In the genomic region with DNA sequence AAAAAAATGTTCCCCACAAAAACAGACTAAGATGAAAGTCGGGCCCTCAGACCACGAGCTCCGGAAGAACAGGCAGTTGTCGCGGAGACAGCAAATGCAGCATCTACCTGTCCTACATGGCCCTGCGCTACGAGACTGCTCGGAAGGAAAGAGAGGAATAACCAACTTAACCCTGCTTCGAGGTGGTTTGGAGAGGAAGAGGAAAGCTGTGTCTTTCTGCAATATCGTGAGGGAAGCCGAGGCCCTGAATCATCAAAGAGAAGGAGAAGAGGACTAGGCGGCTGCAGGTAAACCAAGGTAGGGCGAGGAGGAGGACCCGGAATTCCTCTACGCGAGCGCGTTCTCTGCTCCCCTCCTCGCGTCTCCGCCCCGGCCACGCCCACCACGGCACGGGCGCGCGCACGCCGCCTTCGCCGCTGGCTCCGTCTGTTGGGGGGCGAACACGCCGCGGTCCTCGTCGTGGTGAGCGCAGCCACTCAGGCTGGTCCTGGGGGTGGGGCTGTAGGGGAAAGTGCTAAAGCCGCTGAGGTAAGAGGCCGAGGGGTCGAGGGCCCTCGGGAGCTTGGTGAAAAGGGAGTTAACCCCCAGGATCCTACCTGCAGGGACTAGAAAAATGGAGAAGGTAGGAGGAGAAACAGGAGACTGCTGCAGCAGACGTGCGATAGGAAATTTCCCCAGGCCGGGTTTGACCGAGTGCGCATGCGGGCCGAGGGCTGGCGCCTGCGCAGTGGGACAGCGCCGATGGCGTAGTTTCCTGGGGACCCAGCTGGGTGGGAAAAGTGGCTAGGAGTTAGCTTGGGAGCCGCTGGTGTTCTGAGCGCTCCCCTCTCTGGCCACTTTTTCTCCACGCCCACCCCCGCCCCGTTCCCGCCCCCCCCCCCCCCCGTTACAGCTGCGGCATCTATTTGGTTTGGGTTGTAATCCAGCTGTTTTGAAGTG, we compare ENCODE assay signal across 8 cellular contexts. TPM values are rescaled to one million over a fixed set of nuclear protein-coding genes. Genes with fewer than 3 reads are reported as not detected.
DNase-seq lines count a peak whose midpoint lies in the region; ATAC-seq and TF ChIP-seq lines count a peak whose summit lies in the region.

Gene ANAPC16, plus strand, starts transcription at position 402 of the 939 bp plus-strand sequence. CDS start 7,903 bp downstream, outside the sequence.
Gene ASCC1, minus strand, starts transcription at position 666 of the 939 bp plus-strand sequence. CDS start 2,978 bp downstream, outside the sequence.

- H3K4me1 ChIP-seq in OCI-LY3 (ENCODE audit: low read length) = peaks cover 32% of the 10 kb centered on the region
- peaks cover 6% of the 10 kb centered on the region for H3K4me1 ChIP-seq in mesodermal cell (ENCODE audit: control insufficient read depth, insufficient read depth, low read length, poor library complexity, severe bottlenecking)

- 1 to 4% methylated on average over 41 to 42 of the region's 64 CpGs for WGBS in mesodermal cell (ENCODE audit: insufficient coverage in 2 of 2), 2 experiments

- H3K4me2 ChIP-seq in OCI-LY3 (ENCODE audit: low read length) = peak within 1 kb of the TSS; percentile 98

- peaks cover 29% of the 10 kb centered on the region for H3K79me2 ChIP-seq in OCI-LY3 (ENCODE audit: low read length)

- H3K9me3 Mint-ChIP-seq in endothelial cell (ENCODE audit: unreplicated experiment) = no peaks in the 10 kb centered on the region

- H3K27ac ChIP-seq in OCI-LY3 (ENCODE audit: low read length) = peak within 1 kb of the TSS; percentile 87
- peak within 1 kb of the TSS; percentile 97 for H3K27ac ChIP-seq in mesodermal cell (ENCODE audit: low read depth, low read length, severe bottlenecking)

- H2AFZ ChIP-seq in OCI-LY3 (ENCODE audit: low read depth, low read length) = peak within 1 kb of the TSS; percentile 40; the same call in 1 of the 2 replicates

- H3K27ac Mint-ChIP-seq in endothelial cell (ENCODE audit: unreplicated experiment) = peak within 1 kb of the TSS; percentile 96

- peaks cover 3% of the 10 kb centered on the region for H3K27me3 Mint-ChIP-seq in endothelial cell (ENCODE audit: unreplicated experiment)

- H3K4me3 Mint-ChIP-seq in endothelial cell (ENCODE audit: unreplicated experiment) = peak within 1 kb of the TSS; percentile 98

- no peaks in the 10 kb centered on the region for H3K27me3 ChIP-seq in OCI-LY3 (ENCODE audit: low read depth, low read length)

- TF ChIP-seq CTCF in OCI-LY3 (IDR thresholded peaks at IDR 0.05; ENCODE audit: low read depth, low read length) = no peak
- no peak for TF ChIP-seq CTCF in endothelial cell (IDR thresholded peaks at IDR 0.05; ENCODE audit: unreplicated experiment)

- peak; percentile 91 for DNase-seq in D341Med (ENCODE audit: low spot score)
- DNase-seq in HuH-7.5 (ENCODE audit: low spot score) = peak; percentile 65
- DNase-seq in activated CD8-positive, alpha-beta memory T cell treated with anti-CD3 and anti-CD28 coated beads, Interleukin-2, amount 50 U/mL, for 48 hours = peak; percentile 98
- DNase-seq in endothelial cell (ENCODE audit: low spot score) = peak; percentile 95
- DNase-seq in stimulated activated CD8-positive, alpha-beta memory T cell treated with anti-CD3 and anti-CD28 coated beads, Interleukin-15, amount 100 ng/mL, for 24 hours (ENCODE audit: low read depth) = peak; percentile 91

- H3K36me3 ChIP-seq in OCI-LY3 (replicated peaks; ENCODE audit: low read depth, low read length) (peaks cover under 1% of the 10 kb centered on the region), mesodermal cell (ENCODE audit: control insufficient read depth, insufficient read depth, low read length) (peaks cover 20% of the 10 kb centered on the region)

- peak; percentile 74 for ATAC-seq in GM21515 (IDR thresholded peaks at IDR 0.05; ENCODE audit: unreplicated experiment)

- H3K9me3 ChIP-seq in OCI-LY3 (ENCODE audit: insufficient read depth, low read length) = no peaks in the 10 kb centered on the region
- H3K9me3 ChIP-seq in mesodermal cell (ENCODE audit: control insufficient read depth, low read length) = no peaks in the 10 kb centered on the region

- peak within 1 kb of the TSS; percentile 83 for H3K9ac ChIP-seq in OCI-LY3 (ENCODE audit: low read length)

- H3K4me3 ChIP-seq in OCI-LY3 (ENCODE audit: low read length) (peak within 1 kb of the TSS; percentile 78), mesodermal cell (ENCODE audit: extremely low read depth, insufficient read depth, low read length, poor library complexity, severe bottlenecking) (peak within 1 kb of the TSS; percentile 71)

- peaks cover 12% of the 10 kb centered on the region for H3K4me1 Mint-ChIP-seq in endothelial cell (ENCODE audit: unreplicated experiment)

- peaks cover 6% of the 10 kb centered on the region for H3K36me3 Mint-ChIP-seq in endothelial cell (ENCODE audit: low read depth, unreplicated experiment)

- H4K20me1 ChIP-seq in OCI-LY3 (ENCODE audit: insufficient read depth, low read length) = 0 out of 2 replicates have a peak, but pooled peaks cover 8% of the 10 kb centered on the region

RNA-seq across cellular contexts. Expression of gene ANAPC16, which starts in this region (rescaled TPM):
- 56.7 TPM for total RNA-seq in endothelial cell (ENCODE audit: unreplicated experiment)
- polyA plus RNA-seq in mesodermal cell (2013, experiment 1 of 2) = 64.0 TPM
- polyA plus RNA-seq in mesodermal cell (2013, experiment 2 of 2) = 65.5 TPM

RNA-seq across cellular contexts. Expression of gene ASCC1, which starts in this region (rescaled TPM):
- total RNA-seq in endothelial cell (ENCODE audit: unreplicated experiment) = 32.1 TPM
- 34.4 TPM for polyA plus RNA-seq in mesodermal cell (2013, experiment 1 of 2)
- 39.1 TPM for polyA plus RNA-seq in mesodermal cell (2013, experiment 2 of 2)

Comparison
In these comparisons a context has a peak if more than half of its experiments do, and no peak if none do; other contexts are left out.
1. Peak in every context shown above with its lines: DNase-seq, ATAC-seq, H3K4me3 ChIP-seq and H3K27ac ChIP-seq.